8 cellular contexts compared by ENCODE assay signal in the genomic region with DNA sequence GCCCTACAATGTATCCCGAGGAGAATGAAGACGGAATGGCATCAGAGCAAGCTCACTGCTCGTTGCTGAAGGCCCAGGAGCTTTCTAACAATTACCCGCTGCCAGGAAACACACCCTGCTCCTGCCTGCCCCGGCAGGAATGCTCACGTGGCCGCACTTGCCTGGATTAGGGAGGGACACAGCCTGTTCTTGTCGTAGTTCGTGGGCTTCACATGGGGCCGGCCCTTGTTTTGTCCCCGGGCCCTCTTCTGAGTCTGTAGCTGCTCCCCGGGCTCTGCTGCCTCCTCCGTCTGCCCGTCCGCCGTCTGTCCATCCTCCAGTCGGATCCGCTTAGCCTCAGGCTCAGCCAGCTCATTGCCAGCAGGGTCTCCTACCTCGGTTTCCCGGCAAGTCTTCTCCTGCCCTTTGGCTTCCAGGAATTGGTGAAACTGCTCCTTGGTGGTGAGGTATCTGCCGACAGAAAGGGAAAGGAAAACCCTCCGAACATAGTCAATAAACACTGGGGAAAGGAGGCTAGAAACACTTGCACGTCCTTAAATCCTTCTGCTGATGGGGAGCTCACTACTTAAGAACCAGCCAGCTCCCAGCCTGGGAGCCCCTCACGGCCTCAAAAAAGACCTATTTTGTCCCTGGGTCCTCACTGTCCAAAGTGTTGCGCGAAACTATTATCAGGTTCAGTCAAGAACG. TPM values are rescaled to one million over a fixed set of nuclear protein-coding genes. Genes with fewer than 3 reads are reported as not detected.
DNase-seq lines count a peak whose midpoint lies in the region; ATAC-seq and TF ChIP-seq lines count a peak whose summit lies in the region.

No MANE protein-coding gene starts in this region.

- POLR2A ChIA-PET in activated CD4-positive, alpha-beta memory T cell treated with anti-CD3 and anti-CD28 coated beads, Interleukin-2, amount 10 ng/mL, durations not matched to agents 7 days and 5 days (lab: Charles Lee) = interaction anchor here (0.6 to 2.6 kb wide), 10 partner anchors 9 to 175 kb away, joined by 3 to 17 read pairs (median 4); a partner anchor contains a TSS

- peaks cover 16% of the 10 kb centered on the region for H3K4me1 Mint-ChIP-seq in activated CD4-positive, alpha-beta memory T cell treated with anti-CD3 and anti-CD28 coated beads, Interleukin-2, amount 10 ng/mL, durations not matched to agents 7 days and 5 days

- in situ Hi-C loops in HAP-1 (cut with MboI; ENCODE audit: low sequenced_read_pairs) = no loop called here

- H3K27me3 ChIP-seq in HAP-1 (ENCODE audit: low read depth) = no peaks in the 10 kb centered on the region
- no peaks in the 10 kb centered on the region for H3K27me3 ChIP-seq in hepatocyte
- no peaks in the 10 kb centered on the region for H3K27me3 ChIP-seq in skeletal muscle tissue (ENCODE audit: control insufficient read depth in 3 of 3, insufficient read depth in 3 of 3, low read length in 3 of 3)

- DNase-seq in HAP-1 (ENCODE audit: low spot score in 2 of 2) (no peak), hepatocyte (ENCODE audit: low spot score) (no peak), H4 (ENCODE audit: low spot score) (no peak), AG20443 (ENCODE audit: low spot score) (no peak)
- no peak for DNase-seq in activated CD4-positive, alpha-beta memory T cell treated with anti-CD3 and anti-CD28 coated beads, Interleukin-2, amount 10 ng/mL, durations not matched to agents 7 days and 5 days

- H4K20me1 ChIP-seq in hepatocyte (ENCODE audit: insufficient read depth, poor library complexity, severe bottlenecking) = peaks cover 4% of the 10 kb centered on the region

- no peak overlapping the region for H2AFZ ChIP-seq in hepatocyte

- H3K4me2 ChIP-seq in hepatocyte = peak overlapping the region; percentile 84

- peak overlapping the region; percentile 99 for H3K4me3 Mint-ChIP-seq in activated CD4-positive, alpha-beta memory T cell treated with anti-CD3 and anti-CD28 coated beads, Interleukin-2, amount 10 ng/mL, durations not matched to agents 7 days and 5 days

- no peaks in the 10 kb centered on the region for H3K9me3 ChIP-seq in HAP-1
- no peaks in the 10 kb centered on the region for H3K9me3 ChIP-seq in hepatocyte (ENCODE audit: low read depth)
- H3K9me3 ChIP-seq in skeletal muscle tissue (ENCODE audit: control insufficient read depth in 3 of 3, low read length in 3 of 3) = peaks cover 0 to 3% (median 0%) of the 10 kb centered on the region in 3 donors

- WGBS in hepatocyte (ENCODE audit: low lambda C conversion rate, missing lambda C conversion rate) = 83% methylated on average over 27 of the region's 27 CpGs

- no peaks in the 10 kb centered on the region for H3K27me3 Mint-ChIP-seq in activated CD4-positive, alpha-beta memory T cell treated with anti-CD3 and anti-CD28 coated beads, Interleukin-2, amount 10 ng/mL, durations not matched to agents 7 days and 5 days

- peak overlapping the region; percentile 81 to 98 (median 96) for H3K9ac ChIP-seq in skeletal muscle tissue (ENCODE audit: low read depth in 1 of 3, low read length in 3 of 3)

- no peaks in the 10 kb centered on the region for H3K9me2 ChIP-seq in hepatocyte (replicated peaks; ENCODE audit: insufficient read depth)

- peaks cover 50% of the 10 kb centered on the region for H3K36me3 ChIP-seq in HAP-1 (replicated peaks)
- no peaks in the 10 kb centered on the region for H3K36me3 ChIP-seq in hepatocyte (replicated peaks; ENCODE audit: insufficient read depth, low read depth)
- peaks cover 42 to 48% (median 46%) of the 10 kb centered on the region in 3 donors for H3K36me3 ChIP-seq in skeletal muscle tissue (ENCODE audit: control insufficient read depth in 3 of 3, insufficient read depth in 3 of 3, low read length in 3 of 3)

- H3K27ac Mint-ChIP-seq in activated CD4-positive, alpha-beta memory T cell treated with anti-CD3 and anti-CD28 coated beads, Interleukin-2, amount 10 ng/mL, durations not matched to agents 7 days and 5 days = peak overlapping the region; percentile 100

- CTCF ChIA-PET in activated CD4-positive, alpha-beta memory T cell treated with anti-CD3 and anti-CD28 coated beads, Interleukin-2, amount 10 ng/mL, durations not matched to agents 7 days and 5 days (lab: Charles Lee) = interaction anchor here (1.1 to 5.1 kb wide), 6 partner anchors 14 to 114 kb away, joined by 3 to 54 read pairs (median 4); a partner anchor contains a TSS

- peaks cover 4% of the 10 kb centered on the region for H3K79me2 ChIP-seq in hepatocyte

- ATAC-seq in HG02885 (IDR thresholded peaks at IDR 0.05; ENCODE audit: poor library complexity, unreplicated experiment) (no peak), GM19395 (IDR thresholded peaks at IDR 0.05; ENCODE audit: unreplicated experiment) (no peak)

- TF ChIP-seq CTCF in hepatocyte (IDR thresholded peaks at IDR 0.05; ENCODE audit: poor library complexity) = no peak

- no peaks in the 10 kb centered on the region for H3K9me3 Mint-ChIP-seq in activated CD4-positive, alpha-beta memory T cell treated with anti-CD3 and anti-CD28 coated beads, Interleukin-2, amount 10 ng/mL, durations not matched to agents 7 days and 5 days

- H3K4me3 ChIP-seq in HAP-1 = peak overlapping the region; percentile 73
- peak overlapping the region; percentile 11 for H3K4me3 ChIP-seq in hepatocyte
- peak overlapping the region; percentile 98 to 99 (median 98) for H3K4me3 ChIP-seq in skeletal muscle tissue (ENCODE audit: low read length in 3 of 3)

- peaks cover 8% of the 10 kb centered on the region; the same call in 1 of the 2 replicates for H3K4me1 ChIP-seq in HAP-1
- H3K4me1 ChIP-seq in hepatocyte (ENCODE audit: insufficient read depth) = peaks cover 5% of the 10 kb centered on the region
- H3K4me1 ChIP-seq in skeletal muscle tissue (ENCODE audit: control insufficient read depth in 3 of 3, insufficient read depth in 3 of 3, low read length in 3 of 3) = peaks cover 7 to 12% (median 7%) of the 10 kb centered on the region in 3 donors

- H3K27ac ChIP-seq in hepatocyte = peak overlapping the region; percentile 16
- peak overlapping the region; percentile 99 for H3K27ac ChIP-seq in skeletal muscle tissue (ENCODE audit: low read depth, low read length)

- H3K36me3 Mint-ChIP-seq in activated CD4-positive, alpha-beta memory T cell treated with anti-CD3 and anti-CD28 coated beads, Interleukin-2, amount 10 ng/mL, durations not matched to agents 7 days and 5 days (ENCODE audit: low read depth) = peaks cover 34% of the 10 kb centered on the region

RNA-seq across cellular contexts. Expression of a gene that starts 0.9 kb away (rescaled TPM):
- 10 to 100 TPM; 38.3 to 42.1 TPM for total RNA-seq in activated CD4-positive, alpha-beta memory T cell treated with anti-CD3 and anti-CD28 coated beads, Interleukin-2, amount 10 ng/mL, durations not matched to agents 7 days and 5 days
- 24.9 and 26.7 TPM in 2 replicates for total RNA-seq in hepatocyte
- 28.9 and 44.9 TPM in 2 replicates for polyA plus RNA-seq in hepatocyte
- 15.7 TPM for total RNA-seq in skeletal muscle tissue
- 23.2 and 28.1 TPM in 2 replicates for total RNA-seq in H4 (2014; rRNA removed; shearing (Covaris generic))

RNA-seq across cellular contexts. Expression of a gene that starts 5.5 kb away (rescaled TPM):
- 1 to 10 TPM; 2.3 to 2.4 TPM for total RNA-seq in activated CD4-positive, alpha-beta memory T cell treated with anti-CD3 and anti-CD28 coated beads, Interleukin-2, amount 10 ng/mL, durations not matched to agents 7 days and 5 days
- total RNA-seq in hepatocyte (0.13 and 1.2 TPM in 2 replicates), skeletal muscle tissue (not detected)
- 2.9 and 5.5 TPM in 2 replicates for polyA plus RNA-seq in hepatocyte
- total RNA-seq in H4 (2014; rRNA removed; shearing (Covaris generic)) = 0.25 TPM in 1 of 2 replicates, not detected in the other

RNA-seq across cellular contexts. Expression of a gene that starts 14.8 kb away (rescaled TPM):
- under 1 TPM; 0.20 to 0.43 TPM for total RNA-seq in activated CD4-positive, alpha-beta memory T cell treated with anti-CD3 and anti-CD28 coated beads, Interleukin-2, amount 10 ng/mL, durations not matched to agents 7 days and 5 days
- total RNA-seq in hepatocyte (2.7 and 5.6 TPM in 2 replicates), skeletal muscle tissue (not detected)
- 31.1 and 35.6 TPM in 2 replicates for polyA plus RNA-seq in hepatocyte
- 0.06 and 0.23 TPM in 2 replicates for total RNA-seq in H4 (2014; rRNA removed; shearing (Covaris generic))

RNA-seq across cellular contexts. Expression of a gene that starts 49.5 kb away (rescaled TPM):
- total RNA-seq in activated CD4-positive, alpha-beta memory T cell treated with anti-CD3 and anti-CD28 coated beads, Interleukin-2, amount 10 ng/mL, durations not matched to agents 7 days and 5 days = not detected
- 0.07 and 0.36 TPM in 2 replicates for total RNA-seq in hepatocyte
- 0.90 TPM in 1 of 2 replicates, not detected in the other for polyA plus RNA-seq in hepatocyte
- total RNA-seq in skeletal muscle tissue = not detected
- total RNA-seq in H4 (2014; rRNA removed; shearing (Covaris generic)) = not detected in 2 replicates

Comparison
In these comparisons a context has a peak if more than half of its experiments do, and no peak if none do; other contexts are left out.
1. H3K4me3 ChIP-seq: peak in every context shown above with its lines; median percentile 98 in skeletal muscle tissue; 73 in HAP-1; 11 in hepatocyte.